In the genomic region with DNA sequence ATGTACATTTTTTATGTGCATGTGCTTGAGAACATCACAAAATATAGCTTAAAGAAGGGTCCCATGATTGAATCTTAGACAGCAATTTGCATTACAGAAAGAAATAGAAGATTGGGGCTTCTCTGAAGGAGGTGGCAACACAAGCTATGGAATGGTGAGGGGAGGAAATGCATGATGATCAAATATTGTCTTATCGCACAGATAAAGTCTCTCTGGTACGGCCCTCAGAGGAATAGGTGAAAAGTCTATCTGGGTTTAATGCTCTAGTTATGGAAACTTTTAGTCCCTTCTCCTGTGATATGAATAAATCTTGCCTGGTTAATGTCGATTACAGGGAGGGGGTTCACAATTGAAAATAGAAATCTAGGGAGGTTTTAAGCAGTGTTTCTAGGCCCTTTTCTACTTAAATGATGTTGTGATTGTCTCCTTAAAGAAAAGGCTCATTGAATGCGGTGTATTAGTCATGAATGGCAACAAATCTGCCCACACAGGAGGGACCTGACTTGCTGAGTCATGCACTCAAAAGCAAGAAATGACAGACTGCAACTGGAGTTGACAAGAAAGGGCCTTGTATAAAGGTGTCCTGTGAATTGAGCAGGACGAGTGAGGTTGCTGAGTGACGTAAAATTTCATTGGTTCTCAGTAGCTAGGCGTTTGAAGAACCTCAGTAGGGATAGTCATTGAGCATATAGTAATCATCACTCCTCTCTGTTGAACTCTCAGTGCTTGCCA, we compare ENCODE assay signal across 8 cellular contexts.
DNase-seq lines count a peak whose midpoint lies in the region; ATAC-seq and TF ChIP-seq lines count a peak whose summit lies in the region.

No MANE protein-coding gene starts in this region.

- no peaks in the 10 kb centered on the region for H3K9me2 ChIP-seq in MM.1S (replicated peaks; ENCODE audit: insufficient read depth, low read length)

- no peaks in the 10 kb centered on the region for H3K9me3 ChIP-seq in RWPE2 (ENCODE audit: severe bottlenecking)
- H3K9me3 ChIP-seq in MM.1S (replicated peaks; ENCODE audit: insufficient read depth, low read length): no peaks in the 10 kb centered on the region
- no peaks in the 10 kb centered on the region for H3K9me3 ChIP-seq in CD8-positive, alpha-beta memory T cell (ENCODE audit: low read length)

- H4K20me1 ChIP-seq in MM.1S (ENCODE audit: insufficient read depth, low read length): no peaks in the 10 kb centered on the region

- H3K36me3 Mint-ChIP-seq in CD8-positive, alpha-beta memory T cell: no peaks in the 10 kb centered on the region

- H3K4me3 Mint-ChIP-seq in CD8-positive, alpha-beta memory T cell: no peak overlapping the region

- H3K27ac ChIP-seq in RWPE2 (ENCODE audit: poor library complexity, severe bottlenecking): no peak overlapping the region
- H3K27ac ChIP-seq in MM.1S (ENCODE audit: low read length): no peak overlapping the region
- no peak overlapping the region for H3K27ac ChIP-seq in CD8-positive, alpha-beta memory T cell (ENCODE audit: low read depth, low read length)

- no peaks in the 10 kb centered on the region for H3K4me1 Mint-ChIP-seq in CD8-positive, alpha-beta memory T cell

- H3K4me3 ChIP-seq in RWPE2 (ENCODE audit: severe bottlenecking) (no peak overlapping the region), MM.1S (ENCODE audit: low read length) (no peak overlapping the region)
- H3K4me3 ChIP-seq in CD8-positive, alpha-beta memory T cell (ENCODE audit: low read length): no peak overlapping the region

- ATAC-seq in HG02610 (IDR thresholded peaks at IDR 0.05; ENCODE audit: unreplicated experiment) (peak; percentile 95), RWPE2 (ENCODE audit: low read depth) (peak; percentile 94)

- no peaks in the 10 kb centered on the region for H3K27me3 Mint-ChIP-seq in CD8-positive, alpha-beta memory T cell

- H3F3A ChIP-seq in MM.1S (ENCODE audit: insufficient read depth, low read length): no peaks in the 10 kb centered on the region

- TF ChIP-seq CTCF in RWPE2 (IDR thresholded peaks at IDR 0.05; ENCODE audit: poor library complexity, severe bottlenecking): no peak
- no peak for TF ChIP-seq CTCF in MM.1S (IDR thresholded peaks at IDR 0.05; ENCODE audit: low read length)

- peaks cover 0 to 2% (median 0%) of the 10 kb centered on the region in 5 donors for H3K9me3 Mint-ChIP-seq in CD8-positive, alpha-beta memory T cell

- no peak overlapping the region for H3K27ac Mint-ChIP-seq in CD8-positive, alpha-beta memory T cell

- peaks cover 7% of the 10 kb centered on the region for H3K4me1 ChIP-seq in RWPE2 (ENCODE audit: insufficient read depth, poor library complexity, severe bottlenecking)
- peaks cover 12% of the 10 kb centered on the region for H3K4me1 ChIP-seq in MM.1S (ENCODE audit: low read length)
- no peaks in the 10 kb centered on the region for H3K4me1 ChIP-seq in CD8-positive, alpha-beta memory T cell (ENCODE audit: insufficient read depth, low read length)

- H2AFZ ChIP-seq in MM.1S (ENCODE audit: low read length): no peak overlapping the region

- H3K27me3 ChIP-seq in RWPE2 (ENCODE audit: insufficient read depth, poor library complexity, severe bottlenecking) (no peaks in the 10 kb centered on the region), MM.1S (replicated peaks; ENCODE audit: insufficient read depth, low read length) (no peaks in the 10 kb centered on the region)
- H3K27me3 ChIP-seq in CD8-positive, alpha-beta memory T cell (ENCODE audit: insufficient read depth, low read length, poor library complexity, severe bottlenecking): no peaks in the 10 kb centered on the region

- no peak overlapping the region for H3K9ac ChIP-seq in MM.1S (ENCODE audit: low read length)

- H3K36me3 ChIP-seq in RWPE2 (ENCODE audit: low read depth) (no peaks in the 10 kb centered on the region), MM.1S (replicated peaks; ENCODE audit: insufficient read depth, low read length) (no peaks in the 10 kb centered on the region)
- H3K36me3 ChIP-seq in CD8-positive, alpha-beta memory T cell (ENCODE audit: insufficient read depth, low read length): no peaks in the 10 kb centered on the region

- CTCF ChIA-PET in CD8-positive, alpha-beta memory T cell (lab: Charles Lee): no interaction called here

- DNase-seq in GM04503 (ENCODE audit: low read depth): peak; percentile 20
- DNase-seq in RWPE2 (ENCODE audit: low spot score): no peak
- DNase-seq in iPS-NIHi7 (ENCODE audit: extremely low spot score): peak; percentile 14
- no peak for DNase-seq in MM.1S
- no peak for DNase-seq in mucosa of gallbladder (ENCODE audit: low spot score)
- DNase-seq in CD8-positive, alpha-beta memory T cell: no peak
- DNase-seq in GDM1 (lab: John Stamatoyannopoulos, UW): no peak

- no peak overlapping the region for H3K4me2 ChIP-seq in MM.1S (ENCODE audit: low read depth, low read length)

- H3K79me2 ChIP-seq in MM.1S (ENCODE audit: low read length): no peaks in the 10 kb centered on the region

- POLR2A ChIA-PET in CD8-positive, alpha-beta memory T cell (lab: Charles Lee): no interaction called here

Comparison
In these comparisons a context has a peak if more than half of its experiments do, and no peak if none do; other contexts are left out.
1. DNase-seq: peak in GM04503 (single experiment) and iPS-NIHi7 (single experiment); none in RWPE2 (single experiment), MM.1S (single experiment), mucosa of gallbladder (single experiment), CD8-positive, alpha-beta memory T cell (0 of 5) and GDM1 (single experiment).